In the genomic region with DNA sequence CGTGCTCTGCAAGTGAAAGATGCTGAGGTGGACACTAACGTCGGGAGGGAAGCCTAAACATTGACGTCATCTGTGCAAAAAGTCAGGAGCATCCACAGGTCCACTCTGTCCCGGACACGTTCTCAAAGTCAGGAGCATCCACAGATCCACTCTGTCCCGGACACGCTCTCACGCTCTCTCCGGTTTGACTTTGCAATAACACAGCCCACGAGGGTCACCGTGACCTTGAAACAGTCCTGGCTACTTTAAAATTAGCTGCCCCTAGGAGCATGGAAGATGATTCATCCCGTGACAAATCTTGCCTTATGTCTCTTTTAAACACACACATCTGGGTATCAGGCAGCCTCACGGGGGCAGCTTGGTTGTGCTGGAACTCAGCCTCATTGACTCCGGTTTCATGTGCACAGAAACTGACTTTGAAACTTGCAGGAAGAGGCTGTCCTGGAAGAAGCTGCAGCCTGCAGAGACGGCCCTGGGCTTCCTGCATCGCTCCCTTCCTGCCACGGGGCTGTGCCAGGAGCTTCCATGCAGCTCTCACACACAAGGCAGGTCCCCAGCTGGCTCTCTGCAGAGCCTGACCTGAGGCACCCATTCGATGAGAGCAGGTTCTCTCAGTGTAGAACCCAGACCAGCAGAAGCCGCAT, we compare ENCODE assay signal across 10 cellular contexts. TPM values are rescaled to one million over a fixed set of nuclear protein-coding genes. Genes with fewer than 3 reads are reported as not detected.
A peak's percentile ranks its signal among the peaks of the same experiment; 100 is the strongest.
DNase-seq lines count a peak whose midpoint lies in the region; ATAC-seq, FAIRE-seq and TF ChIP-seq lines count a peak whose summit lies in the region.
"Had no signal": no experiment of that assay in that cellular context is flagged by ENCODE, and none has a peak within 500 bp of the region (broad histone marks: within the 10 kb centered on the region; RNA-seq: fewer than 3 reads in every experiment).

No MANE protein-coding gene starts in this region.

- H3K36me3 ChIP-seq in heart left ventricle (no peaks in the 10 kb centered on the region), skeletal muscle satellite cell (ENCODE audit: insufficient read depth, low read length) (no peaks in the 10 kb centered on the region)

- no peaks in the 10 kb centered on the region for H3K9me3 ChIP-seq in heart left ventricle
- no peaks in the 10 kb centered on the region for H3K9me3 ChIP-seq in skeletal muscle satellite cell (replicated peaks; ENCODE audit: low read length)

- TF ChIP-seq CTCF in GM12865 (IDR thresholded peaks at IDR 0.05; ENCODE audit: insufficient read depth, low read depth, low read length, missing control alignments) (no peak), VCaP (conservative IDR thresholded peaks at IDR 0.05) (peak; percentile 39), heart left ventricle (IDR thresholded peaks at IDR 0.05) (peak in 10 of 12 donors; percentile 15 to 52 (median 39))

- TF ChIP-seq POLR2A in heart left ventricle (IDR thresholded peaks at IDR 0.05) = no peak

- H3K4me3 ChIP-seq in GM12865 (ENCODE audit: low read depth, low read length) (no peak overlapping the region), heart left ventricle (no peak overlapping the region), skeletal muscle satellite cell (ENCODE audit: low read length) (peak overlapping the region; percentile 44)

- peak; percentile 48 to 73 (median 68) for ATAC-seq in heart left ventricle

- peak overlapping the region; percentile 4; the same call in 1 of the 2 replicates for H3K27ac ChIP-seq in VCaP
- H3K27ac ChIP-seq in heart left ventricle = peak overlapping the region in 9 of 12 donors; percentile 5 to 56 (median 34)

- H3K4me2 ChIP-seq in skeletal muscle satellite cell (ENCODE audit: low read length) = peak overlapping the region; percentile 75

- DNase-seq in GM12865 (ENCODE audit: low read depth) (peak; percentile 32), heart left ventricle (peak; percentile 36 to 70 (median 58)), frontal cortex (ENCODE audit: low spot score in 2 of 2) (no peak), Kasumi-1 (lab: John Stamatoyannopoulos, UW) (no peak), NCI-H2081 (lab: John Stamatoyannopoulos, UW) (no peak), ecto neural progenitor cell (ENCODE audit: low spot score) (no peak)
- DNase-seq: activated naive CD4-positive, alpha-beta T cell; NCI-H526 treated with DMSO at 0.1 percent for 48 hours had no signal

- no peak overlapping the region for H3K9ac ChIP-seq in skeletal muscle satellite cell (ENCODE audit: low read depth, low read length)

- no peak for FAIRE-seq in frontal cortex (lab: Jason Lieb, UNC)

- H3K27me3 ChIP-seq in heart left ventricle (no peaks in the 10 kb centered on the region), skeletal muscle satellite cell (ENCODE audit: control insufficient read depth, insufficient read depth, low read length) (peaks cover 22% of the 10 kb centered on the region)

- 25 to 36% (median 26%) methylated on average over 20 of the region's 20 CpGs for WGBS in heart left ventricle, 4 donors

- H3K4me1 ChIP-seq in heart left ventricle (peaks cover 0 to 21% (median 17%) of the 10 kb centered on the region in 12 donors), skeletal muscle satellite cell (ENCODE audit: control insufficient read depth, insufficient read depth, low read length) (peaks cover 16% of the 10 kb centered on the region)

- intact Hi-C loops in heart left ventricle (cut with DNase I) = loop anchor here in 7 of 10 donors (1.0 to 10.0 kb wide), 5 partner anchors 48 to 95 kb away; no protein-coding TSS in a partner anchor

RNA-seq across cellular contexts. Expression of a gene that starts 18.1 kb away (rescaled TPM):
- total RNA-seq in heart left ventricle = 100 to 1,000 TPM in 2 of 9 donors, 10 to 100 TPM in 7; 31.7 to 109 (median 59.0) TPM
- 10 to 100 TPM; 38.9 to 65.6 TPM for polyA plus RNA-seq in heart left ventricle
- total RNA-seq in skeletal muscle satellite cell (2012; rRNA removed) = 25.6 and 40.2 TPM in 2 replicates
- total RNA-seq in frontal cortex = 11.4 TPM

Comparison
In these comparisons a context has a peak if more than half of its experiments do, and no peak if none do; other contexts are left out.
1. DNase-seq: peak in GM12865 (single experiment) and heart left ventricle (5 of 5); none in frontal cortex (0 of 2), Kasumi-1 (0 of 2), NCI-H2081 (0 of 2) and ecto neural progenitor cell (single experiment).